In genomic region chr9:22100626-22101025, GRCh38 we compare ENCODE assay signal across 18 cellular contexts.
DNase-seq lines count a peak whose midpoint lies in the region; ATAC-seq, FAIRE-seq and TF ChIP-seq lines count a peak whose summit lies in the region.
"Had no signal": no experiment of that assay in that cellular context is flagged by ENCODE, and none has a peak within 500 bp of the region (broad histone marks: within the 10 kb centered on the region; RNA-seq: fewer than 3 reads in every experiment).

No MANE protein-coding gene starts in this region.

- H3K27me3 ChIP-seq in DND-41 (ENCODE audit: insufficient read depth, low read length, poor library complexity): no peaks in the 10 kb centered on the region
- no peaks in the 10 kb centered on the region for H3K27me3 ChIP-seq in GM23338 (ENCODE audit: insufficient read depth)
- no peaks in the 10 kb centered on the region for H3K27me3 ChIP-seq in left lung
- H3K27me3 ChIP-seq in small intestine (ENCODE audit: control insufficient read depth in 2 of 2, insufficient read depth in 2 of 2, low read length in 2 of 2): no peaks in the 10 kb centered on the region
- no peaks in the 10 kb centered on the region for H3K27me3 ChIP-seq in aorta (ENCODE audit: control insufficient read depth in 1 of 2, insufficient read depth in 2 of 2, low read length in 1 of 2)
- H3K27me3 ChIP-seq: BLaER1 treated with 17β-estradiol and CSF1 and Interleukin-3, amounts not matched to agents 10 nM and 100 nM had no signal

- no peak overlapping the region for H3K4me3 ChIP-seq in DND-41 (ENCODE audit: low read depth in 1 of 2, low read length in 2 of 2)
- H3K4me3 ChIP-seq in GM23338: no peak overlapping the region
- H3K4me3 ChIP-seq in astrocyte of the spinal cord (ENCODE audit: low read depth, low read length): no peak overlapping the region
- H3K4me3 ChIP-seq in left lung: no peak overlapping the region
- no peak overlapping the region for H3K4me3 ChIP-seq in small intestine (ENCODE audit: low read depth in 1 of 2, low read length in 2 of 2)
- no peak overlapping the region for H3K4me3 ChIP-seq in aorta (ENCODE audit: low read length in 2 of 2)
- H3K4me3 ChIP-seq: BLaER1 treated with 17β-estradiol and CSF1 and Interleukin-3, amounts not matched to agents 10 nM and 100 nM had no signal

- H3K27me3 Mint-ChIP-seq in GM23338 (ENCODE audit: insufficient read depth, low read depth, poor library complexity): peaks cover 2% of the 10 kb centered on the region
- H3K27me3 Mint-ChIP-seq: central memory CD8-positive, alpha-beta T cell had no signal

- H3K4me2 ChIP-seq in DND-41 (ENCODE audit: insufficient read depth, low read length) (no peak overlapping the region), GM23338 (no peak overlapping the region)
- H3K4me2 ChIP-seq: BLaER1 treated with 17β-estradiol and CSF1 and Interleukin-3, amounts not matched to agents 10 nM and 100 nM had no signal

- no peak overlapping the region for H3K27ac ChIP-seq in DND-41 (ENCODE audit: low read length)
- H3K27ac ChIP-seq in GM23338 (ENCODE audit: low read depth): no peak overlapping the region
- H3K27ac ChIP-seq in left lung: no peak overlapping the region
- H3K27ac ChIP-seq in small intestine (ENCODE audit: low read depth in 1 of 2, low read length in 1 of 2): no peak overlapping the region
- H3K27ac ChIP-seq in aorta (ENCODE audit: low read depth in 1 of 2, low read length in 2 of 2): no peak overlapping the region
- H3K27ac ChIP-seq: BLaER1 treated with 17β-estradiol and CSF1 and Interleukin-3, amounts not matched to agents 10 nM and 100 nM had no signal

- no peak overlapping the region for H3K4me3 Mint-ChIP-seq in GM23338
- H3K4me3 Mint-ChIP-seq: activated naive CD8-positive, alpha-beta T cell treated with anti-CD3 and anti-CD28 coated beads, Interleukin-2, amount 10 ng/mL, durations not matched to agents 7 days and 5 days; central memory CD8-positive, alpha-beta T cell; immature natural killer cell had no signal

- intact Hi-C loops in left lung (cut with DNase I): no loop called here
- intact Hi-C loops in aorta (cut with DNase I): loop anchor here (5.0 to 10.0 kb wide), 2 partner anchors 93 to 134 kb away; partner anchors contain the start of gene CDKN2B (in 1 of the 2)

- no peaks in the 10 kb centered on the region for H3K9me3 ChIP-seq in DND-41 (ENCODE audit: insufficient read depth, low read length, severe bottlenecking)
- H3K9me3 ChIP-seq in left lung: no peaks in the 10 kb centered on the region
- no peaks in the 10 kb centered on the region for H3K9me3 ChIP-seq in small intestine (ENCODE audit: control insufficient read depth, low read depth)
- no peaks in the 10 kb centered on the region for H3K9me3 ChIP-seq in aorta (ENCODE audit: control insufficient read depth, low read length)
- H3K9me3 ChIP-seq: BLaER1 treated with 17β-estradiol and CSF1 and Interleukin-3, amounts not matched to agents 10 nM and 100 nM had no signal

- no peak overlapping the region for H3K27ac Mint-ChIP-seq in GM23338
- H3K27ac Mint-ChIP-seq: activated naive CD8-positive, alpha-beta T cell treated with anti-CD3 and anti-CD28 coated beads, Interleukin-2, amount 10 ng/mL, durations not matched to agents 7 days and 5 days; immature natural killer cell had no signal

- no peaks in the 10 kb centered on the region for H3K36me3 Mint-ChIP-seq in GM23338 (ENCODE audit: low read depth)
- H3K36me3 Mint-ChIP-seq: immature natural killer cell had no signal

- in situ Hi-C loops in astrocyte of the spinal cord (cut with HindIII; ENCODE audit: low sequenced_read_pairs): loop anchor here (25.0 kb wide), 1 partner anchor 288 kb away; the partner anchor contains the start of gene MTAP

- DNase-seq in DND-41 (no peak), GM23338 (ENCODE audit: low spot score) (peak; percentile 60), astrocyte of the spinal cord (ENCODE audit: low read depth, low spot score) (no peak), left lung (no peak), small intestine (no peak), occipital lobe (lab: John Stamatoyannopoulos, UW) (no peak), aorta (no peak), NCI-H2107 treated with DMSO at 0.1 percent for 48 hours (lab: John Stamatoyannopoulos, UW; ENCODE audit: unreplicated experiment) (no peak)
- DNase-seq: activated CD4-positive, alpha-beta T cell treated with anti-CD3 and anti-CD28 coated beads for 4 hours; activated naive CD8-positive, alpha-beta T cell treated with anti-CD3 and anti-CD28 coated beads, Interleukin-2, amount 10 ng/mL, durations not matched to agents 7 days and 5 days; activated T-cell treated with anti-CD3 and anti-CD28 coated beads, Interleukin-2, amount 50 U/mL, for 1 hour; immature natural killer cell; midbrain; stimulated activated CD4-positive, alpha-beta T cell treated with anti-CD3 and anti-CD28 coated beads, Interleukin-4, amount 100 ng/mL, for 1 hour; T-helper 9 cell had no signal

- 75 to 97% (median 90%) methylated on average over 2 of the region's 2 CpGs for WGBS in small intestine, 3 donors
- WGBS in aorta, 2 donors: 85 to 91% methylated on average over 2 of the region's 2 CpGs

- peak; percentile 17 for TF ChIP-seq CTCF in DND-41 (IDR thresholded peaks at IDR 0.05; ENCODE audit: borderline replicate concordance, extremely low read depth, low read length, poor library complexity, severe bottlenecking)
- peak in 1 of 2 experiments; percentile 50; a peak in 3 of 4 replicates for TF ChIP-seq CTCF in GM23338 (conservative IDR thresholded peaks at IDR 0.05; ENCODE audit: low read depth in 2 of 2)
- TF ChIP-seq CTCF in astrocyte of the spinal cord (IDR thresholded peaks at IDR 0.05; ENCODE audit: low read depth, low read length): peak; percentile 27
- peak in 1 of 2 donors; percentile 19 for TF ChIP-seq CTCF in left lung (IDR thresholded peaks at IDR 0.05)

- no peak for FAIRE-seq in small intestine (lab: Jason Lieb, UNC)

- H4K20me1 ChIP-seq in DND-41 (ENCODE audit: insufficient read depth, low read length) (no peaks in the 10 kb centered on the region), GM23338 (replicated peaks; ENCODE audit: insufficient read depth) (no peaks in the 10 kb centered on the region)
- H4K20me1 ChIP-seq: BLaER1 treated with 17β-estradiol and CSF1 and Interleukin-3, amounts not matched to agents 10 nM and 100 nM had no signal

- peaks cover 22% of the 10 kb centered on the region; the same call in 2 of the 3 replicates for H3K4me1 Mint-ChIP-seq in GM23338
- H3K4me1 Mint-ChIP-seq: central memory CD8-positive, alpha-beta T cell; immature natural killer cell had no signal

- H3F3A ChIP-seq in GM23338 (replicated peaks; ENCODE audit: low read depth): no peaks in the 10 kb centered on the region

- no peak overlapping the region for H2AFZ ChIP-seq in DND-41 (ENCODE audit: low read depth, low read length)
- H2AFZ ChIP-seq in GM23338: no peak overlapping the region

- ATAC-seq in DND-41 (ENCODE audit: insufficient read depth, low read depth): no peak
- ATAC-seq in GM23338: peak; percentile 25
- peak; percentile 22 for ATAC-seq in left lung
- no peak for ATAC-seq in aorta (ENCODE audit: low FRiP score)
- ATAC-seq: sciatic nerve had no signal

- no peaks in the 10 kb centered on the region for H3K9me3 Mint-ChIP-seq in GM23338
- H3K9me3 Mint-ChIP-seq: activated naive CD8-positive, alpha-beta T cell treated with anti-CD3 and anti-CD28 coated beads, Interleukin-2, amount 10 ng/mL, durations not matched to agents 7 days and 5 days; central memory CD8-positive, alpha-beta T cell had no signal

- H3K79me2 ChIP-seq in DND-41 (ENCODE audit: insufficient read depth, low read length) (no peaks in the 10 kb centered on the region), GM23338 (replicated peaks; ENCODE audit: insufficient read depth) (no peaks in the 10 kb centered on the region)

- H3K4me1 ChIP-seq in DND-41 (ENCODE audit: insufficient read depth, low read length) (no peaks in the 10 kb centered on the region), GM23338 (ENCODE audit: insufficient read depth) (peaks cover 20% of the 10 kb centered on the region), left lung (peaks cover 3 to 4% of the 10 kb centered on the region in 2 donors), small intestine (ENCODE audit: control insufficient read depth in 2 of 2, insufficient read depth in 1 of 2, low read depth in 1 of 2, low read length in 1 of 2) (peaks cover 6 to 7% of the 10 kb centered on the region in 2 donors), aorta (ENCODE audit: control insufficient read depth in 1 of 2, insufficient read depth in 2 of 2, low read length in 2 of 2) (peaks cover 0 to 3% of the 10 kb centered on the region in 2 donors)

- no peak overlapping the region for H3K9ac ChIP-seq in DND-41 (ENCODE audit: low read depth, low read length)
- H3K9ac ChIP-seq: BLaER1 treated with 17β-estradiol and CSF1 and Interleukin-3, amounts not matched to agents 10 nM and 100 nM had no signal

- no peaks in the 10 kb centered on the region for H3K9me2 ChIP-seq in GM23338 (ENCODE audit: insufficient read depth)

- H3K36me3 ChIP-seq in DND-41 (ENCODE audit: insufficient read depth, low read length) (peaks cover 25% of the 10 kb centered on the region), GM23338 (ENCODE audit: insufficient read depth) (no peaks in the 10 kb centered on the region), left lung (no peaks in the 10 kb centered on the region), small intestine (ENCODE audit: control insufficient read depth in 2 of 2, insufficient read depth in 2 of 2, low read length in 2 of 2) (no peaks in the 10 kb centered on the region), aorta (ENCODE audit: control insufficient read depth in 1 of 2, insufficient read depth in 2 of 2, low read length in 1 of 2) (no peaks in the 10 kb centered on the region)
- H3K36me3 ChIP-seq: BLaER1 treated with 17β-estradiol and CSF1 and Interleukin-3, amounts not matched to agents 10 nM and 100 nM had no signal

TF ChIP-seq in GM23338, 12 proteins besides CTCF, POLR2A, EP300 and RAD21 (continues in another document):
- TF ChIP-seq CREB1 (CRISPR knock-in tag; IDR thresholded peaks at IDR 0.05; ENCODE audit: low read depth): no peak
- TF ChIP-seq STAT1 (IDR thresholded peaks at IDR 0.05; ENCODE audit: unreplicated experiment): no peak
- TF ChIP-seq ETS1 (IDR thresholded peaks at IDR 0.05): no peak
- no peak for TF ChIP-seq POLR2AphosphoS5 (IDR thresholded peaks at IDR 0.05; ENCODE audit: low read depth)

Comparison
In these comparisons a context has a peak if more than half of its experiments do, and no peak if none do; other contexts are left out.
1. ATAC-seq: peak in GM23338 (single experiment) and left lung (single experiment); none in DND-41 (single experiment) and aorta (single experiment).
2. intact Hi-C loops: an anchor here in aorta (5.0 to 10.0 kb wide); none called in left lung.